Comparison of ENCODE assay signal across 8 cellular contexts in the genomic region with DNA sequence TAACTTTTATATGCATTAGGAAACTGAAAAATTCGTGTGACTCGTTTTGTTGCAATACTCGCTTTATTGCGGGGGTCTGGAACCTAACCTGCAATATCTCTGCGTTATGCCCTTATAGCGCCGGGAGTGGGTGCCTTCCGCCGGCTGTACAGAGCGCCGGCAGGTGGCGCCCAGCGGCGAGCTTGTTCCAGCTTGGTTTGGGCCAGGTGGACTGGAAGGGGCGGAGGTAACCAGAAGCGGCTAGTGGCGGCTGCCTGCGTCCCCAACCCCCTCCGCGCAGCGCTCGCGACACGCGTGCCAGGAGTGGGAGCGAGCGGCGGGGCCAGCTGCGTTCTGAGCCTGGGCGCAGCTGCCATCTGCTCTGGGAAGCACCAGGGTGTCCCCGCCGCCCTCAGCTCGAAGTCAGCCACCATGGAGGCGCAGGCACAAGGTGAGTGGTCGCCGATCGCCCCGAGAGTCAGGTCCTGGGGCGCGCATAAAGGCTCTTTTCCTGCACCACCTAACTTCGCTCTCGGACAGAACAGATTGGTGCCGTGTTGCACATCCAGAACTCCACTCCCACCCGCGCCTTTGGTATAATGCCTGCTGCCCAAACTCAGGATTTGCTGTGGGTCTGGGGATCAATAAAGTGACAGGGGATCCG. TPM values are rescaled to one million over a fixed set of nuclear protein-coding genes. Genes with fewer than 3 reads are reported as not detected.
DNase-seq lines count a peak whose midpoint lies in the region; ATAC-seq, FAIRE-seq and TF ChIP-seq lines count a peak whose summit lies in the region.

Gene TPD52L1, plus strand, starts transcription at position 233 of the 643 bp plus-strand sequence. Its CDS starts 179 bp downstream, at position 412.

- H3K27ac Mint-ChIP-seq in activated CD8-positive, alpha-beta T cell treated with anti-CD3 and anti-CD28 coated beads, Interleukin-2, amount 10 ng/mL, durations not matched to agents 7 days and 5 days = no peak within 1 kb of the TSS
- H3K27ac Mint-ChIP-seq in memory B cell = no peak within 1 kb of the TSS

- no peak within 1 kb of the TSS for H2AK5ac ChIP-seq in H1 (ENCODE audit: low read depth, low read length)

- no peak within 1 kb of the TSS for H3K23ac ChIP-seq in H1 (ENCODE audit: insufficient read length)

- CTCF ChIA-PET in activated CD8-positive, alpha-beta T cell treated with anti-CD3 and anti-CD28 coated beads, Interleukin-2, amount 10 ng/mL, durations not matched to agents 7 days and 5 days (lab: Charles Lee) = interaction anchor here (0.8 to 1.4 kb wide), 12 partner anchors 9 to 147 kb away, joined by 3 to 5 read pairs (median 3); no protein-coding TSS in a partner anchor
- CTCF ChIA-PET in H1 (lab: Charles Lee; ENCODE audit: partially characterized antibody) = interaction anchor here (0.7 to 3.3 kb wide), 28 partner anchors 11 to 800 kb away, joined by 3 to 28 read pairs (median 4); no protein-coding TSS in a partner anchor

- no peaks in the 10 kb centered on the region for H3K36me3 ChIP-seq in H1 (ENCODE audit: control insufficient read depth in 2 of 4, insufficient read depth in 4 of 4, low read length in 3 of 4)

- no peak for TF ChIP-seq EP300 in H1 (IDR thresholded peaks at IDR 0.05; ENCODE audit: borderline replicate concordance in 1 of 2, low read depth in 2 of 2, low read length in 2 of 2)

- H4K5ac ChIP-seq in H1 (ENCODE audit: insufficient read length, low read depth, low read length) = no peak within 1 kb of the TSS

- no peak within 1 kb of the TSS for H4K91ac ChIP-seq in H1 (replicated peaks; ENCODE audit: insufficient read length, low read length)

- peak within 1 kb of the TSS; percentile 49; the same call in 1 of the 2 replicates for H2BK20ac ChIP-seq in H1 (ENCODE audit: low read length)

- H3K36me3 Mint-ChIP-seq in activated CD8-positive, alpha-beta T cell treated with anti-CD3 and anti-CD28 coated beads, Interleukin-2, amount 10 ng/mL, durations not matched to agents 7 days and 5 days (ENCODE audit: low read depth) = no peaks in the 10 kb centered on the region
- H3K36me3 Mint-ChIP-seq in memory B cell = no peaks in the 10 kb centered on the region

- peak within 1 kb of the TSS; percentile 99 for H2AFZ ChIP-seq in H1 (ENCODE audit: low read length)

- H2BK15ac ChIP-seq in H1 (ENCODE audit: low read length) = no peak within 1 kb of the TSS

- no peak within 1 kb of the TSS for H3K14ac ChIP-seq in H1 (ENCODE audit: insufficient read length)

- peaks cover 7% of the 10 kb centered on the region for H3K4me1 Mint-ChIP-seq in activated CD8-positive, alpha-beta T cell treated with anti-CD3 and anti-CD28 coated beads, Interleukin-2, amount 10 ng/mL, durations not matched to agents 7 days and 5 days (ENCODE audit: low read depth)
- peaks cover 4% of the 10 kb centered on the region for H3K4me1 Mint-ChIP-seq in memory B cell

- no peak for FAIRE-seq in H1 (lab: Jason Lieb, UNC)

- peaks cover 0 to 23% (median 14%) of the 10 kb centered on the region in 4 experiments; a peak in 6 of 7 replicates for H3K27me3 ChIP-seq in H1 (replicated peaks in 1 of 4; ENCODE audit: control insufficient read depth in 3 of 4, extremely low read depth in 1 of 4, insufficient read depth in 3 of 4, low read length in 3 of 4)

- H3K56ac ChIP-seq in H1 (replicated peaks; ENCODE audit: insufficient read length, low read depth, low read length) = no peak within 1 kb of the TSS

- H3K9me3 Mint-ChIP-seq in activated CD8-positive, alpha-beta T cell treated with anti-CD3 and anti-CD28 coated beads, Interleukin-2, amount 10 ng/mL, durations not matched to agents 7 days and 5 days (ENCODE audit: insufficient read depth) = no peaks in the 10 kb centered on the region
- H3K9me3 Mint-ChIP-seq in memory B cell = peaks cover 2% of the 10 kb centered on the region

- H2BK12ac ChIP-seq in H1 (ENCODE audit: low read depth, low read length) = peak within 1 kb of the TSS; percentile 45; the same call in 1 of the 2 replicates

- peak within 1 kb of the TSS; percentile 38 for H2BK120ac ChIP-seq in H1 (replicated peaks; ENCODE audit: low read depth, low read length)

- DNase-seq in AG10803 (ENCODE audit: low read depth) = peak; percentile 60
- peak; percentile 60 for DNase-seq in GM19238 (ENCODE audit: insufficient read length, low spot score)
- peak; percentile 48 for DNase-seq in NCI-H524 treated with DMSO at 0.1 percent for 48 hours (lab: John Stamatoyannopoulos, UW)
- peak; percentile 67 for DNase-seq in activated CD8-positive, alpha-beta T cell treated with anti-CD3 and anti-CD28 coated beads, Interleukin-2, amount 10 ng/mL, durations not matched to agents 7 days and 5 days
- DNase-seq in H1 (ENCODE audit: low read depth in 1 of 2, low spot score in 2 of 2) = peak; percentile 47 to 86
- peak; percentile 7 to 16 for DNase-seq in memory B cell (ENCODE audit: low spot score in 2 of 2)
- peak; percentile 30 to 40 (median 38) for DNase-seq in stimulated activated CD4-positive, alpha-beta T cell treated with anti-CD3 and anti-CD28 coated beads, TNF-alpha, amount 100 ng/mL, for 48 hours (ENCODE audit: low read depth in 3 of 3)

- peak within 1 kb of the TSS in 2 of 4 experiments; percentile 5 to 28; a peak in 2 of 7 replicates for H3K9ac ChIP-seq in H1 (replicated peaks in 1 of 4; ENCODE audit: extremely low read depth in 1 of 4, low read depth in 3 of 4, low read length in 3 of 4)

- H3K27ac ChIP-seq in H1 (ENCODE audit: low read depth, low read length) = no peak within 1 kb of the TSS

- H3K4me3 ChIP-seq in AG10803 (ENCODE audit: low read length) (peak within 1 kb of the TSS; percentile 66), H1 (ENCODE audit: extremely low read depth in 1 of 4, insufficient read depth in 2 of 4, low read depth in 3 of 4, low read length in 4 of 4) (peak within 1 kb of the TSS; percentile 54 to 85 (median 66))

- TF ChIP-seq RAD21 in H1 (IDR thresholded peaks at IDR 0.05 in 1 of 2, conservative IDR thresholded peaks at IDR 0.05 in 1 of 2; ENCODE audit: low read depth in 2 of 2, low read length in 2 of 2) = peak; percentile 71 to 78

- peak within 1 kb of the TSS; percentile 57 for H3K4me3 Mint-ChIP-seq in activated CD8-positive, alpha-beta T cell treated with anti-CD3 and anti-CD28 coated beads, Interleukin-2, amount 10 ng/mL, durations not matched to agents 7 days and 5 days
- peak within 1 kb of the TSS; percentile 66 for H3K4me3 Mint-ChIP-seq in memory B cell

- H4K20me1 ChIP-seq in H1 (replicated peaks in 1 of 2; ENCODE audit: control insufficient read depth in 1 of 2, insufficient read depth in 2 of 2, low read length in 2 of 2) = no peaks in the 10 kb centered on the region

- H3K79me1 ChIP-seq in H1 (ENCODE audit: low read depth, low read length) = no peaks in the 10 kb centered on the region

- peaks cover 0 to 3% (median 1%) of the 10 kb centered on the region in 4 experiments; a peak in 2 of 7 replicates for H3K4me1 ChIP-seq in H1 (replicated peaks in 1 of 4; ENCODE audit: control insufficient read depth in 3 of 4, insufficient read depth in 4 of 4, low read length in 3 of 4)

- no peak; a peak in 1 of 3 replicates for TF ChIP-seq POLR2A in H1 (IDR thresholded peaks at IDR 0.05; ENCODE audit: control extremely low read depth in 1 of 2, low read depth in 2 of 2, low read length in 2 of 2)

- TF ChIP-seq CTCF in AG10803 (conservative IDR thresholded peaks at IDR 0.05; ENCODE audit: low read length) (peak; percentile 77), H1 (IDR thresholded peaks at IDR 0.05; ENCODE audit: control extremely low read depth in 1 of 3, insufficient read depth in 1 of 3, low read depth in 1 of 3, low read length in 3 of 3) (peak; percentile 83 to 90 (median 84))

- H3K18ac ChIP-seq in H1 (ENCODE audit: extremely low read depth, low read length) = peak within 1 kb of the TSS; percentile 79

- POLR2A ChIA-PET in activated CD8-positive, alpha-beta T cell treated with anti-CD3 and anti-CD28 coated beads, Interleukin-2, amount 10 ng/mL, durations not matched to agents 7 days and 5 days (lab: Charles Lee) = no interaction called here
- POLR2A ChIA-PET in H1 (lab: Charles Lee; ENCODE audit: partially characterized antibody) = interaction anchor here (0.9 to 1.2 kb wide), 2 partner anchors 148 to 638 kb away, joined by 4 to 5 read pairs; partner anchors contain the start of gene HDDC2

- H2BK5ac ChIP-seq in H1 (ENCODE audit: low read depth, low read length) = no peak within 1 kb of the TSS

- ATAC-seq in HG03354 (IDR thresholded peaks at IDR 0.05; ENCODE audit: poor library complexity, severe bottlenecking, unreplicated experiment) = peak; percentile 96
- ATAC-seq in activated CD8-positive, alpha-beta T cell treated with anti-CD3 and anti-CD28 coated beads, Interleukin-2, amount 10 ng/mL, durations not matched to agents 7 days and 5 days = peak; percentile 97
- peak; percentile 71 for ATAC-seq in memory B cell (ENCODE audit: low read depth)

- H3K9me3 ChIP-seq in H1 (ENCODE audit: insufficient read depth in 2 of 2, low read depth in 1 of 2, low read length in 1 of 2) = no peaks in the 10 kb centered on the region

- peaks cover 13% of the 10 kb centered on the region; the same call in 1 of the 2 replicates for H3K23me2 ChIP-seq in H1 (ENCODE audit: low read depth, low read length)

- peak within 1 kb of the TSS; percentile 39; the same call in 1 of the 2 replicates for H4K8ac ChIP-seq in H1 (ENCODE audit: extremely low read depth, insufficient read depth, low read length)

- 3% methylated on average over 43 of the region's 46 CpGs; no CpG with 5 or more reads in 1 of the 2 experiments for WGBS in H1 (ENCODE audit: extremely low coverage in 1 of 2, insufficient coverage in 1 of 2, insufficient read length in 1 of 2, insufficient replicate concordance in 2 of 2, low coverage in 1 of 2, low lambda C conversion rate in 2 of 2, missing lambda C conversion rate in 1 of 2), 2 experiments

- H3K27me3 Mint-ChIP-seq in activated CD8-positive, alpha-beta T cell treated with anti-CD3 and anti-CD28 coated beads, Interleukin-2, amount 10 ng/mL, durations not matched to agents 7 days and 5 days (ENCODE audit: low read depth) = peaks cover 47% of the 10 kb centered on the region
- peaks cover 12% of the 10 kb centered on the region for H3K27me3 Mint-ChIP-seq in memory B cell

- peak within 1 kb of the TSS; percentile 87 to 90 for H3K4me2 ChIP-seq in H1 (ENCODE audit: insufficient read depth in 1 of 2, low read depth in 2 of 2, low read length in 2 of 2)

- H3K4ac ChIP-seq in H1 (replicated peaks; ENCODE audit: insufficient read length, low read depth, low read length) = no peak within 1 kb of the TSS

- no peaks in the 10 kb centered on the region for H3K79me2 ChIP-seq in H1 (ENCODE audit: control insufficient read depth in 1 of 2, insufficient read depth in 2 of 2, low read length in 2 of 2)

RNA-seq across cellular contexts. Expression of gene TPD52L1, which starts in this region (rescaled TPM):
- not detected for total RNA-seq in activated CD8-positive, alpha-beta T cell treated with anti-CD3 and anti-CD28 coated beads, Interleukin-2, amount 10 ng/mL, durations not matched to agents 7 days and 5 days
- total RNA-seq in H1 (2021; fragmentation: NEBNext Ultra II Directional; extraction: Animal tissue kit (Norgen Biotek cat#: 25700)) = 7.4 and 9.6 TPM in 2 replicates
- 14.2 and 14.3 TPM in 2 replicates for polyA plus RNA-seq in H1 (2011; rRNA removed)
- 17.5 TPM for polyA plus RNA-seq in H1 (2011; cell fraction: cytosol; rRNA removed)
- polyA plus RNA-seq in H1 (2011; cell fraction: nucleus; rRNA removed) = 13.8 TPM
- 10.0 to 12.2 TPM (median 11.0 TPM) in 4 replicates for polyA plus RNA-seq in H1 (2012, experiment 1 of 2)
- polyA plus RNA-seq in H1 (2012, experiment 2 of 2) = 3.2 TPM
- polyA plus RNA-seq in H1 (2013, experiment 1 of 2) = 11.2 TPM
- 12.6 TPM for polyA plus RNA-seq in H1 (2013, experiment 2 of 2)
- polyA minus RNA-seq in H1 (2011; rRNA and poly(A)+ RNA removed) = 4.2 and 8.3 TPM in 2 replicates
- 5.3 TPM for polyA minus RNA-seq in H1 (2011; cell fraction: cytosol; rRNA and poly(A)+ RNA removed)
- 5.0 TPM for polyA minus RNA-seq in H1 (2011; cell fraction: nucleus; rRNA and poly(A)+ RNA removed)

Comparison
In these comparisons a context has a peak if more than half of its experiments do, and no peak if none do; other contexts are left out.
1. Peak in DNase-seq and ATAC-seq in activated CD8-positive, alpha-beta T cell treated with anti-CD3 and anti-CD28 coated beads, Interleukin-2, amount 10 ng/mL, durations not matched to agents 7 days and 5 days; RNA of the gene not detected or under 1 TPM.
2. DNase-seq: peak in every context shown above with its lines; median percentile 67 in activated CD8-positive, alpha-beta T cell treated with anti-CD3 and anti-CD28 coated beads, Interleukin-2, amount 10 ng/mL, durations not matched to agents 7 days and 5 days; 66 in H1; 60 in AG10803; 60 in GM19238; 48 in NCI-H524 treated with DMSO at 0.1 percent for 48 hours; 38 in stimulated activated CD4-positive, alpha-beta T cell treated with anti-CD3 and anti-CD28 coated beads, TNF-alpha, amount 100 ng/mL, for 48 hours; 12 in memory B cell.